26 cellular contexts compared by ENCODE assay signal in genomic region chr19:20044663-20045062, GRCh38.
"Had no signal": no experiment of that assay in that cellular context is flagged by ENCODE, and none has a peak within 500 bp of the region (broad histone marks: within the 10 kb centered on the region; RNA-seq: fewer than 3 reads in every experiment).

No MANE protein-coding gene starts in this region.

- H3K27ac ChIP-seq: adrenal gland, body of pancreas, left lung, pancreas, psoas muscle, stomach, tibial artery, upper lobe of right lung had no signal

- H3K4me1 ChIP-seq: adrenal gland, body of pancreas, left lung, pancreas, psoas muscle, tibial artery had no signal

- H3K4me3 ChIP-seq: adrenal gland, body of pancreas, left lung, pancreas, psoas muscle, stomach, tibial artery, upper lobe of right lung had no signal

- DNase-seq: activated CD4-positive, alpha-beta T cell treated with anti-CD3 and anti-CD28 coated beads for 4 hours; activated CD4-positive, alpha-beta T cell treated with anti-CD3 and anti-CD28 coated beads, Interleukin-2, amount 50 U/mL, for 4 hours; activated effector memory CD4-positive, alpha-beta T cell treated with anti-CD3 and anti-CD28 coated beads, Interleukin-2, amount 50 U/mL, for 16 hours; activated naive CD4-positive, alpha-beta T cell treated with anti-CD3 and anti-CD28 coated beads for 36 hours; activated naive CD8-positive, alpha-beta T cell treated with anti-CD3 and anti-CD28 coated beads for 36 hours; adrenal gland; aorta; body of pancreas; caudate nucleus; cortex of kidney; foreskin fibroblast; head of caudate nucleus; kidney glomerular epithelial cell; left lung; naive B cell; nucleus accumbens; pancreas; psoas muscle; stimulated activated CD4-positive, alpha-beta T cell treated with anti-CD3 and anti-CD28 coated beads, Interleukin-15, amount 100 ng/mL, for 24 hours; stimulated activated CD4-positive, alpha-beta T cell treated with anti-CD3 and anti-CD28 coated beads, Interleukin-2, amount 100 ng/mL, for 24 hours; stimulated activated naive B cell treated with anti-CD40 and anti-IgM and Interleukin-4, amounts not matched to agents 10 μg/mL and 1 μg/mL and 100 μg/mL, for 72 hours; stomach; T-helper 1 cell; tibial artery; upper lobe of right lung had no signal

- ATAC-seq: body of pancreas; esophagus mucosa; left lung; pancreas; stimulated activated naive B cell treated with anti-CD40 and anti-IgM and Interleukin-4, amounts not matched to agents 10 μg/mL and 1 μg/mL and 100 μg/mL, for 72 hours; upper lobe of right lung had no signal

- H3K27me3 ChIP-seq: adrenal gland, body of pancreas, left lung, stomach, upper lobe of right lung had no signal

- H3K36me3 ChIP-seq: adrenal gland, left lung, pancreas, stomach, tibial artery, upper lobe of right lung had no signal

- H3K9me3 ChIP-seq: adrenal gland, body of pancreas, pancreas, psoas muscle, stomach, tibial artery, upper lobe of right lung had no signal
